In the genomic region with DNA sequence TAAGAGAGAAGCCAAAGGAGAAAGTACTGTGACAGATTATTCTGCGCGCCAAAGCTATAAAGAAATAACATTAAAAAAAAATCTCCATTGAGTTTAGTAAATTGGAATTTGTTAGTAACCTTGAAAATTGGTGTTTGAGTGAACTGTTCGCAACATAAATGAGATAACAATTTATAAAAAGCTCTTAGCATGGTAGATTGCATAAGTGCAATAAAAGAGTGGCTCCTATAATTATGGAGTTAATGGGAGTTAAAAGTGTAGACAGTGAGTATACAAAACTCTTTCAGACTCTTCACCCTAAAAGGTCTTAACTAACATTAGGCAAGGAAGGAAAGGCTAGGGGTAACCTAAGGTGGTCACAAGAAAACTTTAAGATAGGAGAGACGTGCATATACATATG, we compare ENCODE assay signal across 20 cellular contexts.
"Had no signal": no experiment of that assay in that cellular context is flagged by ENCODE, and none has a peak within 500 bp of the region (broad histone marks: within the 10 kb centered on the region; RNA-seq: fewer than 3 reads in every experiment).

No MANE protein-coding gene starts in this region.

- H3K27me3 ChIP-seq: SJSA1 had no signal

- H3K4me3 ChIP-seq: SJSA1 had no signal

- H3K4me1 ChIP-seq: SJSA1 had no signal

- H3K9me3 ChIP-seq: SJSA1 had no signal

- H3K27me3 Mint-ChIP-seq: activated CD4-positive, alpha-beta memory T cell treated with anti-CD3 and anti-CD28 coated beads for 36 hours; activated CD4-positive, alpha-beta T cell treated with anti-CD3 and anti-CD28 coated beads, Interleukin-2, amount 10 ng/mL, durations not matched to agents 7 days and 5 days had no signal

- ATAC-seq: activated T-cell treated with anti-CD3 and anti-CD28 coated beads, Interleukin-2, amount 50 U/mL, for 4 hours; PC-3 had no signal

- H3K27ac Mint-ChIP-seq: activated CD4-positive, alpha-beta T cell treated with anti-CD3 and anti-CD28 coated beads, Interleukin-2, amount 10 ng/mL, durations not matched to agents 7 days and 5 days; activated T-helper 2 cell treated with anti-CD3 and anti-CD28 coated beads, Interferon-gamma antibody, Interleukin-2, Interleukin-4, amounts not matched to agents 10 μg/mL and 5 μg/mL and 100 μg/mL, durations not matched to agents 14 hours and 24 hours and 36 hours; T-helper 1 cell treated with Interleukin-12 subunit alpha and Interleukin-12 subunit beta and Interleukin-4 antibody, amounts not matched to agents 30 μg/mL and 1 μg/mL, for 36 hours had no signal

- DNase-seq: activated CD4-positive, alpha-beta memory T cell treated with anti-CD3 and anti-CD28 coated beads for 36 hours; activated CD4-positive, alpha-beta T cell treated with anti-CD3 and anti-CD28 coated beads, Interleukin-2, amount 10 ng/mL, durations not matched to agents 7 days and 5 days; activated CD4-positive, CD25-positive, alpha-beta regulatory T cell; activated CD8-positive, alpha-beta memory T cell treated with anti-CD3 and anti-CD28 coated beads for 24 hours; activated naive CD4-positive, alpha-beta T cell treated with anti-CD3 and anti-CD28 coated beads, Interleukin-2, amount 50 U/mL, for 16 hours; activated T-cell treated with anti-CD3 and anti-CD28 coated beads, Interleukin-2, amount 50 U/mL, for 4 hours; caudate nucleus; MM.1S; NCI-H1105; NCI-H1436; NCI-H1694 treated with DMSO at 0.1 percent for 48 hours; NCI-H2029 treated with DMSO at 0.1 percent for 48 hours; NCI-H446; NCI-H524; PC-3; SHP77; T-helper 9 cell had no signal

- H3K27ac ChIP-seq: SJSA1 had no signal

- H3K4me3 Mint-ChIP-seq: activated CD4-positive, alpha-beta memory T cell treated with anti-CD3 and anti-CD28 coated beads for 36 hours; activated CD4-positive, alpha-beta T cell treated with anti-CD3 and anti-CD28 coated beads, Interleukin-2, amount 10 ng/mL, durations not matched to agents 7 days and 5 days; activated T-cell treated with anti-CD3 and anti-CD28 coated beads, Interleukin-2, amount 50 U/mL, for 4 hours; T-helper 1 cell treated with Interleukin-12 subunit alpha and Interleukin-12 subunit beta and Interleukin-4 antibody, amounts not matched to agents 30 μg/mL and 1 μg/mL, for 36 hours had no signal

- H3K9me3 Mint-ChIP-seq: activated CD4-positive, alpha-beta memory T cell treated with anti-CD3 and anti-CD28 coated beads for 36 hours; activated CD4-positive, alpha-beta T cell treated with anti-CD3 and anti-CD28 coated beads, Interleukin-2, amount 10 ng/mL, durations not matched to agents 7 days and 5 days; activated T-cell treated with anti-CD3 and anti-CD28 coated beads, Interleukin-2, amount 50 U/mL, for 4 hours; activated T-helper 2 cell treated with anti-CD3 and anti-CD28 coated beads, Interferon-gamma antibody, Interleukin-2, Interleukin-4, amounts not matched to agents 10 μg/mL and 5 μg/mL and 100 μg/mL, durations not matched to agents 14 hours and 24 hours and 36 hours; T-helper 1 cell treated with Interleukin-12 subunit alpha and Interleukin-12 subunit beta and Interleukin-4 antibody, amounts not matched to agents 30 μg/mL and 1 μg/mL, for 36 hours had no signal
